ENCODE assay signal across 2 cellular contexts in genomic region chr15:41866263-41866703, GRCh38.
TF ChIP-seq lines count a peak whose summit lies in the region.

No MANE protein-coding gene starts in this region.

TF ChIP-seq in SK-N-SH, 30 proteins besides CTCF, POLR2A, EP300 and RAD21 (continued from another document):
- TF ChIP-seq REST (IDR thresholded peaks at IDR 0.05; ENCODE audit: low read depth, low read length): no peak
- TF ChIP-seq GATA2 (CRISPR knock-in tag; IDR thresholded peaks at IDR 0.05): no peak
- TF ChIP-seq CHD2 (IDR thresholded peaks at IDR 0.05; ENCODE audit: low read length, partially characterized antibody): no peak
- no peak for TF ChIP-seq USF1 (IDR thresholded peaks at IDR 0.05; ENCODE audit: borderline replicate concordance, low read depth)
- TF ChIP-seq FOXJ3 (CRISPR knock-in tag; IDR thresholded peaks at IDR 0.05): no peak
- TF ChIP-seq YY1 (IDR thresholded peaks at IDR 0.05; ENCODE audit: low read depth): no peak
- no peak for TF ChIP-seq MXI1 (IDR thresholded peaks at IDR 0.05; ENCODE audit: low read depth, low read length)
- no peak for TF ChIP-seq TCF12 (IDR thresholded peaks at IDR 0.05)
- no peak for TF ChIP-seq POLR2AphosphoS5 (IDR thresholded peaks at IDR 0.05; ENCODE audit: low read depth, low read length)
- no peak for TF ChIP-seq MAX (IDR thresholded peaks at IDR 0.05; ENCODE audit: low read depth)
TF ChIP-seq in SK-N-SH: peak in this region for 0.

TF ChIP-seq in SK-N-SH treated with all-trans-retinoic acid at 6 μM for 48 hours, 23 proteins besides CTCF, POLR2A, EP300 and RAD21 (continued from another document):
- TF ChIP-seq TSHZ2 (CRISPR knock-in tag; IDR thresholded peaks at IDR 0.05) (no peak), RARB (CRISPR knock-in tag; IDR thresholded peaks at IDR 0.05) (no peak), CREB5 (CRISPR knock-in tag; IDR thresholded peaks at IDR 0.05; ENCODE audit: low read depth) (no peak), CSDC2 (CRISPR knock-in tag; IDR thresholded peaks at IDR 0.05) (no peak), ZC3H10 (CRISPR knock-in tag; IDR thresholded peaks at IDR 0.05) (no peak), ZNF8 (CRISPR knock-in tag; IDR thresholded peaks at IDR 0.05) (no peak), ZNF70 (CRISPR knock-in tag; IDR thresholded peaks at IDR 0.05) (no peak), ESRRG (CRISPR knock-in tag; IDR thresholded peaks at IDR 0.05) (no peak)
